In the genomic region with DNA sequence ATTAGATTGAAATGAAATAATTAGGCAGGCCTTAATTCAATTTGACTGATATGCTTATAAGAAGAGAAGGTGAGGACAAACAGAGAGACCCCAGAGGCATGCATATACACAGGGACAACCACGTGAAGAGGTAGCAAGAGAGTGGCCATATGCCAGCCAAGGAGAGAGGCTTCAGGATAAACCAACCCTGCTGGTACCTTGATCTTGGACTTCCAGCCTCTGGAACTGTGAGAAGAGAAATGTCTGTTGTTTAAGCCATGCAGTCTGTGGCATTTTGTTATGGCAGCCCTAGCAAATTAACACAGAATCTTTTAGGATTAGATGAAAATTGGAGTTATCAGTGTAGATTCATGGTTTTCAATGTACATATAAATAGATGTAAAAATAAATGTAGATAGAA, we compare ENCODE assay signal across 8 cellular contexts.
"Had no signal": no experiment of that assay in that cellular context is flagged by ENCODE, and none has a peak within 500 bp of the region (broad histone marks: within the 10 kb centered on the region; RNA-seq: fewer than 3 reads in every experiment).

No MANE protein-coding gene starts in this region.

- H3K4me3 ChIP-seq: GM12878 had no signal

- ATAC-seq: GM12878 had no signal

- DNase-seq: GDM1, GF-D8 had no signal

- FAIRE-seq: G401.6, GM12878, GM12891, GM12892, GM18507, GM19239 had no signal
